ENCODE assay signal across 8 cellular contexts in the genomic region with DNA sequence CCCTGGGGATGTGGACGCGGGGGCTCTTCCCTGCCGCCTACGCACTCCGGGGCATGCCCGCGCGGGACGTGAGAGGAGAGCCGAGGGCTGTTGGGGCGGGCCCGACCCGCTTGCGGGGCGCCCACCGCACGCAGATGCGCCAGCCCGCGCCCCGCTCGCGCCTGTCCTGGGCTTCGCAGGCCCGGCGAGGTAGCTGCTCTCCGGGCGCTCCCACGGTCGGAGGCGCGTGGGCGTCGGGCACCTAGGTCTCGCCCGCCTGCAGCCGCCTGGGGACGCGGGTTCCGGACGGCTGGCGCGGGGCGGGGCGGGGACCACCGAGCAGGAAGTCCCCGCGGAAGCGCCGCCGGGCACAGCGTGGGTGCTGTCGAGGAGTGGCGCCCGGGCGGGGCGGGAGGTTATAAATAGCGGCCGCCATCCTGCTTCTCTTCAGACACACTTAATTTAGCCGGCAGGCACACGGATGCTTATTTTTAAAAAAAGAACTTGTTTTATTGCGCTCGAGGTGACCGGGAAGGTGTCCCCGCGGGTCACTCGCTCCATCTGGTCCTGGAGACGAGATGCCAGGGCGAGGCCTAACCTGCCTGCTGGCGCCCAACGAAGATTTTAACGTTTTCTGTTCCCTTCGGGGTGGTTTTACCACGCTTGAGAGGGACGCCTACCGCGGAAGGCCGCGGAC. TPM values are rescaled to one million over a fixed set of nuclear protein-coding genes. Genes with fewer than 3 reads are reported as not detected.
DNase-seq lines count a peak whose midpoint lies in the region; ATAC-seq and TF ChIP-seq lines count a peak whose summit lies in the region.

No MANE protein-coding gene starts in this region.

- H3K27me3 ChIP-seq in BLaER1 (peaks cover 60% of the 10 kb centered on the region), cardiac muscle cell (peaks cover 3% of the 10 kb centered on the region), spleen (replicated peaks in 1 of 7) (peaks cover 2 to 100% (median 58%) of the 10 kb centered on the region in 7 donors)

- H3K4me2 ChIP-seq in BLaER1, result peak overlapping the region; percentile 88

- H3K4me1 ChIP-seq in BLaER1 (peaks cover 30% of the 10 kb centered on the region), cardiac muscle cell (ENCODE audit: low read depth) (peaks cover 5% of the 10 kb centered on the region), spleen (peaks cover 9 to 40% (median 27%) of the 10 kb centered on the region in 6 donors)

- H3K4me3 ChIP-seq in BLaER1 (peak overlapping the region; percentile 64), cardiac muscle cell (peak overlapping the region; percentile 94), spleen (peak overlapping the region; percentile 40 to 89 (median 58))

- H3K9ac ChIP-seq in BLaER1, result 0 out of 2 replicates have a peak overlapping the region, but pooled peaks have one; percentile 5

- DNase-seq in activated T-cell treated with anti-CD3 and anti-CD28 coated beads for 4 hours (peak; percentile 45), cardiac muscle cell (ENCODE audit: low read depth in 1 of 2, low spot score in 1 of 2) (peak; percentile 8 to 82), spleen (peak; percentile 88), glomerular visceral epithelial cell (ENCODE audit: extremely low spot score) (no peak), GF-D8 (lab: John Stamatoyannopoulos, UW) (no peak)

- 2 to 3% (median 2%) methylated on average over 23 to 79 of the region's 79 CpGs for WGBS in spleen, 5 donors

- peak; percentile 50 for ATAC-seq in GM19463 (IDR thresholded peaks at IDR 0.05; ENCODE audit: unreplicated experiment)
- ATAC-seq in HG03521 (IDR thresholded peaks at IDR 0.05; ENCODE audit: unreplicated experiment), result peak; percentile 36

- TF ChIP-seq CTCF in cardiac muscle cell (IDR thresholded peaks at IDR 0.05; ENCODE audit: low read depth, low read length) (no peak), spleen (IDR thresholded peaks at IDR 0.05 in 8 of 11, conservative IDR thresholded peaks at IDR 0.05 in 3 of 11) (no peak)

- H3K36me3 ChIP-seq in BLaER1 (no peaks in the 10 kb centered on the region), cardiac muscle cell (no peaks in the 10 kb centered on the region), spleen (no peaks in the 10 kb centered on the region)

- H4K20me1 ChIP-seq in BLaER1, result peaks cover 36% of the 10 kb centered on the region

- no peak for TF ChIP-seq POLR2A in spleen (IDR thresholded peaks at IDR 0.05)

- H3K9me3 ChIP-seq in BLaER1, result no peaks in the 10 kb centered on the region
- no peaks in the 10 kb centered on the region for H3K9me3 ChIP-seq in cardiac muscle cell (ENCODE audit: low read depth)
- no peaks in the 10 kb centered on the region for H3K9me3 ChIP-seq in spleen

- intact Hi-C loops in spleen (cut with DNase I; ENCODE audit: low total_unique reads), result no loop called here

- H3K27ac ChIP-seq in BLaER1, result no peak overlapping the region
- H3K27ac ChIP-seq in cardiac muscle cell, result peak overlapping the region; percentile 87
- peak overlapping the region in 3 of 8 donors; percentile 22 to 63 (median 37) for H3K27ac ChIP-seq in spleen

RNA-seq across cellular contexts. Expression of gene GJA3, which starts 0.6 kb away (rescaled TPM):
- total RNA-seq in cardiac muscle cell (189 and 201 TPM in 2 replicates), spleen (under 1 TPM; 0.12 to 0.43 (median 0.26) TPM)
- polyA plus RNA-seq in cardiac muscle cell (123 and 136 TPM in 2 replicates), spleen (under 1 TPM; 0.15 to 0.26 (median 0.24) TPM)

RNA-seq across cellular contexts. Expression of gene GJB2, which starts 31.3 kb away (rescaled TPM):
- total RNA-seq in cardiac muscle cell (2.9 and 5.9 TPM in 2 replicates), spleen (under 1 TPM in 3 of 7 donors, not detected in 4; 0.14 to 0.77 (median 0.16) TPM)
- polyA plus RNA-seq in cardiac muscle cell (4.7 and 6.6 TPM in 2 replicates), spleen (under 1 TPM; 0.23 to 0.64 (median 0.24) TPM)

Comparison
In these comparisons a context has a peak if more than half of its experiments do, and no peak if none do; other contexts are left out.
1. DNase-seq: peak in activated T-cell treated with anti-CD3 and anti-CD28 coated beads for 4 hours (single experiment), cardiac muscle cell (2 of 2) and spleen (single experiment); none in glomerular visceral epithelial cell (single experiment) and GF-D8 (single experiment).
2. RNA of gene GJA3, which starts 0.6 kb away (total RNA-seq): 189 to 201 TPM in cardiac muscle cell; 0.12 to 0.43 TPM in spleen; every median in the first group is over 100 times any median in the second.
3. Peak in every context shown above with its lines, with median percentiles within 50 percentile points of each other: H3K4me3 ChIP-seq.